In genomic region chr12:24557738-24558137, GRCh38 we compare ENCODE assay signal across 18 cellular contexts.
DNase-seq lines count a peak whose midpoint lies in the region; ATAC-seq and TF ChIP-seq lines count a peak whose summit lies in the region.
"Had no signal": no experiment of that assay in that cellular context is flagged by ENCODE, and none has a peak within 500 bp of the region (broad histone marks: within the 10 kb centered on the region; RNA-seq: fewer than 3 reads in every experiment).

No MANE protein-coding gene starts in this region.

- BruUV-seq in A673 (replicated peaks; lab: Mats Ljungman, UMichigan) = no TSS peak

- POLR2A ChIA-PET in A673 (lab: Charles Lee; ENCODE audit: low non-redundant PET) = no interaction called here
- POLR2A ChIA-PET in activated CD4-positive, alpha-beta T cell treated with anti-CD3 and anti-CD28 coated beads for 36 hours (lab: Charles Lee) = no interaction called here

- no peak for ATAC-seq in natural killer cell treated with Interleukin-12 subunit alpha and Interleukin-12 subunit beta and Interleukin-15 and Interleukin-18, amount 100 ng/mL, for 72 hours
- ATAC-seq in GM18873 (IDR thresholded peaks at IDR 0.05; ENCODE audit: low FRiP score, unreplicated experiment) = no peak
- ATAC-seq in activated CD4-positive, alpha-beta T cell treated with anti-CD3 and anti-CD28 coated beads for 36 hours = no peak
- ATAC-seq: A549; CD8-positive, alpha-beta T cell; K562 had no signal

- H4K20me1 ChIP-seq in Loucy (ENCODE audit: insufficient read depth, low read length, poor library complexity, severe bottlenecking) (no peaks in the 10 kb centered on the region), osteoblast (ENCODE audit: insufficient read depth, low read length) (no peaks in the 10 kb centered on the region)
- H4K20me1 ChIP-seq: BLaER1 had no signal

- H3K9me2 ChIP-seq in Loucy (replicated peaks; ENCODE audit: low read depth, low read length) = no peaks in the 10 kb centered on the region

- peaks cover 48% of the 10 kb centered on the region for H3K4me1 ChIP-seq in A673 (ENCODE audit: insufficient read depth, low read length, poor library complexity, severe bottlenecking)
- H3K4me1 ChIP-seq in Loucy (ENCODE audit: insufficient read depth, low read length, poor library complexity, severe bottlenecking) = peaks cover 60% of the 10 kb centered on the region
- H3K4me1 ChIP-seq in osteoblast (ENCODE audit: insufficient read depth, low read length) = peaks cover 6% of the 10 kb centered on the region

- H3K4me1 Mint-ChIP-seq in type B pancreatic cell (ENCODE audit: unreplicated experiment) = peaks cover 13% of the 10 kb centered on the region
- H3K4me1 Mint-ChIP-seq in natural killer cell treated with Interleukin-12 subunit alpha and Interleukin-12 subunit beta and Interleukin-15 and Interleukin-18, amount 100 ng/mL, for 72 hours (ENCODE audit: low read depth in 2 of 2) = peaks cover 17 to 20% of the 10 kb centered on the region in 2 donors
- H3K4me1 Mint-ChIP-seq in activated CD4-positive, alpha-beta T cell treated with anti-CD3 and anti-CD28 coated beads for 36 hours = peaks cover 11% of the 10 kb centered on the region

- H3K9me3 ChIP-seq in A673 (ENCODE audit: low read depth, low read length, poor library complexity, severe bottlenecking) = no peaks in the 10 kb centered on the region
- H3K9me3 ChIP-seq in Loucy (ENCODE audit: insufficient read depth, low read depth, low read length) = no peaks in the 10 kb centered on the region
- no peaks in the 10 kb centered on the region for H3K9me3 ChIP-seq in osteoblast (ENCODE audit: low read depth, low read length)
- H3K9me3 ChIP-seq: A549, BLaER1, HAP-1 had no signal

- no peak for DNase-seq in A673 (ENCODE audit: low spot score)
- peak; percentile 21 for DNase-seq in osteoblast (ENCODE audit: insufficient read length, low spot score, missing footprints)
- no peak for DNase-seq in type B pancreatic cell (ENCODE audit: extremely low spot score, unreplicated experiment)
- DNase-seq in natural killer cell treated with Interleukin-12 subunit alpha and Interleukin-12 subunit beta and Interleukin-15 and Interleukin-18, amount 100 ng/mL, for 72 hours (ENCODE audit: low spot score) = no peak
- DNase-seq in activated CD4-positive, alpha-beta T cell treated with anti-CD3 and anti-CD28 coated beads for 36 hours = no peak
- DNase-seq: Calu3; CD8-positive, alpha-beta T cell; DMS79 treated with DMSO at 0.1 percent for 48 hours; GF-D8; IMR-90 had no signal

- H3K27me3 ChIP-seq in A673 (replicated peaks; ENCODE audit: insufficient read depth, low read depth, low read length, poor library complexity) (no peaks in the 10 kb centered on the region), Loucy (ENCODE audit: insufficient read depth, low read length, poor library complexity, severe bottlenecking) (no peaks in the 10 kb centered on the region), osteoblast (ENCODE audit: insufficient read depth, low read length) (peaks cover 17% of the 10 kb centered on the region)

- H3K27ac ChIP-seq in A673 (ENCODE audit: low read depth, low read length, poor library complexity, severe bottlenecking) = no peak overlapping the region
- H3K27ac ChIP-seq in osteoblast (ENCODE audit: low read depth, low read length) = no peak overlapping the region
- H3K27ac ChIP-seq: 22Rv1, A549, BLaER1, HL-60 had no signal

- H3K79me2 ChIP-seq in Loucy (ENCODE audit: insufficient read depth, low read length) = peaks cover 88% of the 10 kb centered on the region
- no peaks in the 10 kb centered on the region for H3K79me2 ChIP-seq in osteoblast (ENCODE audit: insufficient read depth, low read length)

- peaks cover 13% of the 10 kb centered on the region for H3K36me3 Mint-ChIP-seq in type B pancreatic cell
- peaks cover 6% of the 10 kb centered on the region for H3K36me3 Mint-ChIP-seq in natural killer cell treated with Interleukin-12 subunit alpha and Interleukin-12 subunit beta and Interleukin-15 and Interleukin-18, amount 100 ng/mL, for 72 hours
- no peaks in the 10 kb centered on the region for H3K36me3 Mint-ChIP-seq in activated CD4-positive, alpha-beta T cell treated with anti-CD3 and anti-CD28 coated beads for 36 hours (ENCODE audit: low read depth)
- H3K36me3 Mint-ChIP-seq: CD8-positive, alpha-beta T cell had no signal

- H3K36me3 ChIP-seq in A673 (ENCODE audit: insufficient read depth, low read length, poor library complexity, severe bottlenecking) (no peaks in the 10 kb centered on the region), Loucy (ENCODE audit: insufficient read depth, low read length) (no peaks in the 10 kb centered on the region), osteoblast (ENCODE audit: insufficient read depth, low read length) (no peaks in the 10 kb centered on the region)
- H3K36me3 ChIP-seq: BLaER1, HAP-1 had no signal

- H3K4me3 Mint-ChIP-seq in type B pancreatic cell = no peak overlapping the region
- no peak overlapping the region for H3K4me3 Mint-ChIP-seq in natural killer cell treated with Interleukin-12 subunit alpha and Interleukin-12 subunit beta and Interleukin-15 and Interleukin-18, amount 100 ng/mL, for 72 hours
- no peak overlapping the region for H3K4me3 Mint-ChIP-seq in activated CD4-positive, alpha-beta T cell treated with anti-CD3 and anti-CD28 coated beads for 36 hours
- H3K4me3 Mint-ChIP-seq: CD8-positive, alpha-beta T cell had no signal

- H3K9ac ChIP-seq in Loucy (ENCODE audit: low read depth, low read length, poor library complexity, severe bottlenecking) = no peak overlapping the region
- H3K9ac ChIP-seq: BLaER1 had no signal

- TF ChIP-seq CTCF in A673 (conservative IDR thresholded peaks at IDR 0.05; ENCODE audit: low read depth, low read length) = 0 out of 2 replicates have a peak, but pooled peaks have one; percentile 11
- TF ChIP-seq CTCF in Loucy (conservative IDR thresholded peaks at IDR 0.05; ENCODE audit: low read length) = peak; percentile 53
- TF ChIP-seq CTCF in osteoblast (IDR thresholded peaks at IDR 0.05; ENCODE audit: extremely low read depth, low read depth, low read length) = no peak
- TF ChIP-seq CTCF in type B pancreatic cell (conservative IDR thresholded peaks at IDR 0.05) = peak; percentile 43

- H3K4me2 ChIP-seq in Loucy (ENCODE audit: low read depth, low read length, poor library complexity, severe bottlenecking) (peak overlapping the region; percentile 82), osteoblast (ENCODE audit: insufficient read depth, low read length) (no peak overlapping the region)
- H3K4me2 ChIP-seq: A549, BLaER1 had no signal

- H3K27me3 Mint-ChIP-seq in type B pancreatic cell = peaks cover 55% of the 10 kb centered on the region
- peaks cover 33 to 53% of the 10 kb centered on the region in 2 donors for H3K27me3 Mint-ChIP-seq in natural killer cell treated with Interleukin-12 subunit alpha and Interleukin-12 subunit beta and Interleukin-15 and Interleukin-18, amount 100 ng/mL, for 72 hours
- H3K27me3 Mint-ChIP-seq in activated CD4-positive, alpha-beta T cell treated with anti-CD3 and anti-CD28 coated beads for 36 hours = peaks cover 47% of the 10 kb centered on the region

- H3K4me3 ChIP-seq in A673 (ENCODE audit: low read depth, low read length, poor library complexity, severe bottlenecking) (no peak overlapping the region), Loucy (ENCODE audit: low read length, poor library complexity, severe bottlenecking) (peak overlapping the region; percentile 83), osteoblast (ENCODE audit: insufficient read depth, low read length) (no peak overlapping the region)
- H3K4me3 ChIP-seq: A549, BLaER1, HAP-1, K562 had no signal

- no peaks in the 10 kb centered on the region for H3F3A ChIP-seq in Loucy (ENCODE audit: low read depth)

- H3K27ac Mint-ChIP-seq in type B pancreatic cell = no peak overlapping the region
- H3K27ac Mint-ChIP-seq in natural killer cell treated with Interleukin-12 subunit alpha and Interleukin-12 subunit beta and Interleukin-15 and Interleukin-18, amount 100 ng/mL, for 72 hours = no peak overlapping the region
- no peak overlapping the region for H3K27ac Mint-ChIP-seq in activated CD4-positive, alpha-beta T cell treated with anti-CD3 and anti-CD28 coated beads for 36 hours
- H3K27ac Mint-ChIP-seq: CD8-positive, alpha-beta T cell had no signal

- intact Hi-C loops in A673 (cut with micrococcal nuclease; ENCODE audit: unreplicated experiment) = no loop called here
- intact Hi-C loops in activated CD4-positive, alpha-beta T cell treated with anti-CD3 and anti-CD28 coated beads for 36 hours (cut with DNase I, micrococcal nuclease) = no loop called here

- H3K9me3 Mint-ChIP-seq in type B pancreatic cell = no peaks in the 10 kb centered on the region
- H3K9me3 Mint-ChIP-seq in natural killer cell treated with Interleukin-12 subunit alpha and Interleukin-12 subunit beta and Interleukin-15 and Interleukin-18, amount 100 ng/mL, for 72 hours = peaks cover 3% of the 10 kb centered on the region
- H3K9me3 Mint-ChIP-seq in activated CD4-positive, alpha-beta T cell treated with anti-CD3 and anti-CD28 coated beads for 36 hours (ENCODE audit: low read depth) = peaks cover 5% of the 10 kb centered on the region
- H3K9me3 Mint-ChIP-seq: CD8-positive, alpha-beta T cell had no signal

- CTCF ChIA-PET in A673 (lab: Charles Lee) = no interaction called here
- CTCF ChIA-PET in activated CD4-positive, alpha-beta T cell treated with anti-CD3 and anti-CD28 coated beads for 36 hours (lab: Charles Lee) = no interaction called here

- no peak overlapping the region for H2AFZ ChIP-seq in Loucy (ENCODE audit: low read length)
- H2AFZ ChIP-seq in osteoblast (ENCODE audit: low read length) = no peak overlapping the region
